15 cellular contexts compared by ENCODE assay signal in the genomic region with DNA sequence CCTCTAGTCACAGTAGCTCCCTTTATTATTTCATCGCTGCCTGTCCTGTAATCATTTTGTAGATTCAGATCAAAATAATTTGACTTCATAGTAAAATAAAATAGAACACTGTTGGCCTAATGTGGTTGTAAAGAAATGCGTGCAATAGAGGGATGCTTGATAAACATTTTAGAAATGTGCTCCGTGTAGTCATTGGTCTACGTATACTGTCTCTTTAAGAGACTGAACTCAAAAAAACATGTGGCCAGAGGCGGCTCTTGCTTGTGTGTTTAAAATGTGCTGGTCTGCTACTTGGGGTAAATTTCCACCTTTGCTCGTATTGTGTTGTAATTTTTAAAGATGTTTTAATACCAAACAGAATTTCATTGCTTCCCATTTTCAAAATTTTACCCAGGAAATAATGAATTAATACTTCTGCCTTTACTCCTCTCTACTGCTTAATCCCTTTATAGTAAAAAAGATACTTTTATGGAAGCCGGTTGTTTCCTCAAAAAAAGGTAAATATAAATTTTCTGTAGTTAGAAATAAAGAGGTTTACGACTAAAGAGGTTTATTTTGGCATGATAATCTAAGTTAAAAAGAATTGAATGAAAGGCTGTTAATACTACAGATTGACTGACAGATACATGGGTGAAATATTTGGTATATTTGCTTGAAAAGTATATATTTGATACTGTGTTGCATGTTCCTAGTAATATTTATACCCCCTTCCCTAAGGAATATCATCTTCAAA. TPM values are rescaled to one million over a fixed set of nuclear protein-coding genes. Genes with fewer than 3 reads are reported as not detected.
DNase-seq lines count a peak whose midpoint lies in the region; ATAC-seq, FAIRE-seq and TF ChIP-seq lines count a peak whose summit lies in the region.
"Had no signal": no experiment of that assay in that cellular context is flagged by ENCODE, and none has a peak within 500 bp of the region (broad histone marks: within the 10 kb centered on the region; RNA-seq: fewer than 3 reads in every experiment).

No MANE protein-coding gene starts in this region.

- ATAC-seq in HG03460 (IDR thresholded peaks at IDR 0.05; ENCODE audit: unreplicated experiment) (no peak), GM18870 (IDR thresholded peaks at IDR 0.05; ENCODE audit: unreplicated experiment) (no peak)
- ATAC-seq: sciatic nerve, upper lobe of right lung had no signal

- H3K36me3 Mint-ChIP-seq in astrocyte (ENCODE audit: low read depth, unreplicated experiment) (no peaks in the 10 kb centered on the region), neural crest cell (ENCODE audit: low read depth) (peaks cover 2% of the 10 kb centered on the region)

- peak overlapping the region; percentile 88 for H3K27ac Mint-ChIP-seq in astrocyte (ENCODE audit: unreplicated experiment)
- H3K27ac Mint-ChIP-seq in neural crest cell (ENCODE audit: unreplicated experiment) = peak overlapping the region; percentile 97
- H3K27ac Mint-ChIP-seq: CD4-positive, alpha-beta T cell had no signal

- H3K27me3 Mint-ChIP-seq in astrocyte (ENCODE audit: low read depth, unreplicated experiment) = no peaks in the 10 kb centered on the region
- no peaks in the 10 kb centered on the region for H3K27me3 Mint-ChIP-seq in neural crest cell (ENCODE audit: low read depth)

- no peak for TF ChIP-seq CTCF in astrocyte (IDR thresholded peaks at IDR 0.05; ENCODE audit: insufficient read depth, low read depth, low read length)
- no peak for TF ChIP-seq CTCF in neural crest cell (conservative IDR thresholded peaks at IDR 0.05)

- H3K9ac ChIP-seq in astrocyte (ENCODE audit: low read length) = no peak overlapping the region

- H3K4me1 ChIP-seq in astrocyte (ENCODE audit: insufficient read depth, low read length) = no peaks in the 10 kb centered on the region
- H3K4me1 ChIP-seq: upper lobe of right lung had no signal

- H3K4me3 Mint-ChIP-seq in astrocyte (ENCODE audit: unreplicated experiment) = peak overlapping the region; percentile 95
- peak overlapping the region; percentile 92 for H3K4me3 Mint-ChIP-seq in neural crest cell
- H3K4me3 Mint-ChIP-seq: activated naive CD4-positive, alpha-beta T cell treated with anti-CD3 and anti-CD28 coated beads, Interleukin-2, amount 10 ng/mL, durations not matched to agents 7 days and 5 days; CD4-positive, alpha-beta T cell had no signal

- H2AFZ ChIP-seq in astrocyte (ENCODE audit: low read depth, low read length) = no peak overlapping the region

- H3K27ac ChIP-seq in astrocyte (ENCODE audit: low read depth, low read length) = no peak overlapping the region
- H3K27ac ChIP-seq: upper lobe of right lung had no signal

- H3K4me1 Mint-ChIP-seq in astrocyte (ENCODE audit: low read depth, unreplicated experiment) (peaks cover 14% of the 10 kb centered on the region), neural crest cell (peaks cover 39% of the 10 kb centered on the region)

- H3K9me3 Mint-ChIP-seq in astrocyte (ENCODE audit: unreplicated experiment) = no peaks in the 10 kb centered on the region
- H3K9me3 Mint-ChIP-seq in neural crest cell = no peaks in the 10 kb centered on the region
- H3K9me3 Mint-ChIP-seq: activated naive CD4-positive, alpha-beta T cell treated with anti-CD3 and anti-CD28 coated beads, Interleukin-2, amount 10 ng/mL, durations not matched to agents 7 days and 5 days had no signal

- H4K20me1 ChIP-seq in astrocyte (ENCODE audit: insufficient read depth, low read length) = no peaks in the 10 kb centered on the region

- H3K36me3 ChIP-seq in astrocyte (ENCODE audit: insufficient read depth, low read length) = no peaks in the 10 kb centered on the region
- H3K36me3 ChIP-seq: upper lobe of right lung had no signal

- FAIRE-seq in astrocyte (lab: Jason Lieb, UNC) = no peak
- FAIRE-seq: GM12891 had no signal

- peak; percentile 84 for DNase-seq in NCI-H69 (lab: John Stamatoyannopoulos, UW)
- no peak for DNase-seq in astrocyte (ENCODE audit: low read depth)
- DNase-seq in neural crest cell (ENCODE audit: low read depth, low spot score) = no peak
- no peak for DNase-seq in NCI-H2107 treated with DMSO at 0.1 percent for 48 hours (lab: John Stamatoyannopoulos, UW; ENCODE audit: unreplicated experiment)
- DNase-seq in medulla oblongata (ENCODE audit: extremely low spot score) = no peak
- DNase-seq: activated CD4-positive, alpha-beta T cell treated with anti-CD3 and anti-CD28 coated beads, Interleukin-2, amount 50 U/mL, for 4 hours; activated naive CD4-positive, alpha-beta T cell treated with anti-CD3 and anti-CD28 coated beads, Interleukin-2, amount 10 ng/mL, durations not matched to agents 7 days and 5 days; CD4-positive, alpha-beta T cell; midbrain; upper lobe of right lung had no signal

- no peaks in the 10 kb centered on the region for H3K9me3 ChIP-seq in astrocyte (ENCODE audit: insufficient read depth, low read depth, low read length)
- H3K9me3 ChIP-seq: upper lobe of right lung had no signal

- H3K27me3 ChIP-seq in astrocyte (ENCODE audit: insufficient read depth, low read length) = peaks cover 56% of the 10 kb centered on the region

- peak overlapping the region; percentile 60 for H3K4me2 ChIP-seq in astrocyte (ENCODE audit: low read length)

- H3K4me3 ChIP-seq in GM08714 (ENCODE audit: low read length) (peak overlapping the region; percentile 69; the same call in 1 of the 2 replicates), astrocyte (ENCODE audit: insufficient read depth, low read depth, low read length) (no peak overlapping the region)
- H3K4me3 ChIP-seq: upper lobe of right lung had no signal

- H3K79me2 ChIP-seq in astrocyte (ENCODE audit: insufficient read depth, low read length) = no peaks in the 10 kb centered on the region

RNA-seq across cellular contexts. Expression of gene LIN28B, which starts 2.0 kb away (rescaled TPM):
- total RNA-seq in astrocyte (24.1 and 29.0 TPM in 2 replicates), neural crest cell (73.2 and 76.3 TPM in 2 replicates)
- total RNA-seq: CD4-positive, alpha-beta T cell; sciatic nerve; upper lobe of right lung had no signal
